Comparison of ENCODE assay signal across 10 cellular contexts in genomic region chr2:54599914-54600313, GRCh38.
A peak's percentile ranks its signal among the peaks of the same experiment; 100 is the strongest.
DNase-seq lines count a peak whose midpoint lies in the region; ATAC-seq and TF ChIP-seq lines count a peak whose summit lies in the region.
"Had no signal": no experiment of that assay in that cellular context is flagged by ENCODE, and none has a peak within 500 bp of the region (broad histone marks: within the 10 kb centered on the region; RNA-seq: fewer than 3 reads in every experiment).

No MANE protein-coding gene starts in this region.

- peak overlapping the region; percentile 73 for H3K27ac Mint-ChIP-seq in activated CD8-positive, alpha-beta T cell treated with anti-CD3 and anti-CD28 coated beads, Interleukin-2, amount 10 ng/mL, durations not matched to agents 7 days and 5 days

- peak; percentile 40 for DNase-seq in HFF-Myc (ENCODE audit: extremely low read depth, low read depth)
- DNase-seq in activated CD8-positive, alpha-beta T cell treated with anti-CD3 and anti-CD28 coated beads, Interleukin-2, amount 10 ng/mL, durations not matched to agents 7 days and 5 days: peak; percentile 50
- DNase-seq in left ventricle myocardium superior: peak; percentile 78
- no peak for DNase-seq in spleen
- no peak for DNase-seq in NK-92 treated with Interleukin-12 subunit alpha and Interleukin-12 subunit beta, amount 100 ng/mL, for 24 hours (lab: John Stamatoyannopoulos, UW)
- DNase-seq in COLO829 (ENCODE audit: low spot score): no peak
- DNase-seq in NCI-H2107 (lab: John Stamatoyannopoulos, UW): no peak
- no peak for DNase-seq in GF-D8 (lab: John Stamatoyannopoulos, UW)
- DNase-seq: activated CD4-positive, CD25-positive, alpha-beta regulatory T cell; NCI-H2081 had no signal

- peaks cover 64 to 100% (median 91%) of the 10 kb centered on the region in 6 donors for H3K4me1 ChIP-seq in spleen

- H3K9me3 ChIP-seq in spleen: no peaks in the 10 kb centered on the region

- peaks cover 99% of the 10 kb centered on the region for H3K4me1 Mint-ChIP-seq in activated CD8-positive, alpha-beta T cell treated with anti-CD3 and anti-CD28 coated beads, Interleukin-2, amount 10 ng/mL, durations not matched to agents 7 days and 5 days (ENCODE audit: low read depth)

- H3K4me3 ChIP-seq in HFF-Myc (replicated peaks; ENCODE audit: low read depth, low read length) (no peak overlapping the region), spleen (no peak overlapping the region)

- H3K27me3 Mint-ChIP-seq in activated CD8-positive, alpha-beta T cell treated with anti-CD3 and anti-CD28 coated beads, Interleukin-2, amount 10 ng/mL, durations not matched to agents 7 days and 5 days (ENCODE audit: low read depth): no peaks in the 10 kb centered on the region

- WGBS in spleen, 5 donors: 68 to 74% (median 71%) methylated on average over 4 of the region's 4 CpGs

- TF ChIP-seq CTCF in HFF-Myc (IDR thresholded peaks at IDR 0.05; ENCODE audit: low read depth, low read length, missing control alignments) (no peak), spleen (IDR thresholded peaks at IDR 0.05 in 8 of 11, conservative IDR thresholded peaks at IDR 0.05 in 3 of 11) (no peak)

- peak overlapping the region; percentile 51 to 83 (median 72) for H3K27ac ChIP-seq in spleen

- no peaks in the 10 kb centered on the region for H3K9me3 Mint-ChIP-seq in activated CD8-positive, alpha-beta T cell treated with anti-CD3 and anti-CD28 coated beads, Interleukin-2, amount 10 ng/mL, durations not matched to agents 7 days and 5 days (ENCODE audit: insufficient read depth)

- POLR2A ChIA-PET in activated CD8-positive, alpha-beta T cell treated with anti-CD3 and anti-CD28 coated beads, Interleukin-2, amount 10 ng/mL, durations not matched to agents 7 days and 5 days (lab: Charles Lee): interaction anchor here (0.6 to 1.2 kb wide), 6 partner anchors 9 to 41 kb away, joined by 3 read pairs; no protein-coding TSS in a partner anchor

- intact Hi-C loops in left ventricle myocardium superior (cut with micrococcal nuclease): no loop called here
- intact Hi-C loops in spleen (cut with DNase I; ENCODE audit: low total_unique reads): no loop called here

- peaks cover 63% of the 10 kb centered on the region for H3K36me3 Mint-ChIP-seq in activated CD8-positive, alpha-beta T cell treated with anti-CD3 and anti-CD28 coated beads, Interleukin-2, amount 10 ng/mL, durations not matched to agents 7 days and 5 days (ENCODE audit: low read depth)

- H3K27me3 ChIP-seq in spleen (replicated peaks in 1 of 7): no peaks in the 10 kb centered on the region

- TF ChIP-seq POLR2A in spleen (IDR thresholded peaks at IDR 0.05): no peak

- peaks cover 0 to 23% (median 10%) of the 10 kb centered on the region in 6 donors for H3K36me3 ChIP-seq in spleen

- peak; percentile 11 for ATAC-seq in activated CD8-positive, alpha-beta T cell treated with anti-CD3 and anti-CD28 coated beads, Interleukin-2, amount 10 ng/mL, durations not matched to agents 7 days and 5 days
- peak; percentile 52 for ATAC-seq in left ventricle myocardium superior

- H3K4me3 Mint-ChIP-seq in activated CD8-positive, alpha-beta T cell treated with anti-CD3 and anti-CD28 coated beads, Interleukin-2, amount 10 ng/mL, durations not matched to agents 7 days and 5 days: no peak overlapping the region

- CTCF ChIA-PET in activated CD8-positive, alpha-beta T cell treated with anti-CD3 and anti-CD28 coated beads, Interleukin-2, amount 10 ng/mL, durations not matched to agents 7 days and 5 days (lab: Charles Lee): interaction anchor here (2.6 to 5.8 kb wide), 2 partner anchors 22 to 29 kb away, joined by 8 to 57 read pairs; no protein-coding TSS in a partner anchor

Comparison
In these comparisons a context has a peak if more than half of its experiments do, and no peak if none do; other contexts are left out.
1. DNase-seq: peak in HFF-Myc (single experiment), activated CD8-positive, alpha-beta T cell treated with anti-CD3 and anti-CD28 coated beads, Interleukin-2, amount 10 ng/mL, durations not matched to agents 7 days and 5 days (single experiment) and left ventricle myocardium superior (single experiment); none in spleen (single experiment), NK-92 treated with Interleukin-12 subunit alpha and Interleukin-12 subunit beta, amount 100 ng/mL, for 24 hours (single experiment), COLO829 (single experiment), NCI-H2107 (single experiment) and GF-D8 (single experiment).